ENCODE assay signal across 12 cellular contexts in the genomic region with DNA sequence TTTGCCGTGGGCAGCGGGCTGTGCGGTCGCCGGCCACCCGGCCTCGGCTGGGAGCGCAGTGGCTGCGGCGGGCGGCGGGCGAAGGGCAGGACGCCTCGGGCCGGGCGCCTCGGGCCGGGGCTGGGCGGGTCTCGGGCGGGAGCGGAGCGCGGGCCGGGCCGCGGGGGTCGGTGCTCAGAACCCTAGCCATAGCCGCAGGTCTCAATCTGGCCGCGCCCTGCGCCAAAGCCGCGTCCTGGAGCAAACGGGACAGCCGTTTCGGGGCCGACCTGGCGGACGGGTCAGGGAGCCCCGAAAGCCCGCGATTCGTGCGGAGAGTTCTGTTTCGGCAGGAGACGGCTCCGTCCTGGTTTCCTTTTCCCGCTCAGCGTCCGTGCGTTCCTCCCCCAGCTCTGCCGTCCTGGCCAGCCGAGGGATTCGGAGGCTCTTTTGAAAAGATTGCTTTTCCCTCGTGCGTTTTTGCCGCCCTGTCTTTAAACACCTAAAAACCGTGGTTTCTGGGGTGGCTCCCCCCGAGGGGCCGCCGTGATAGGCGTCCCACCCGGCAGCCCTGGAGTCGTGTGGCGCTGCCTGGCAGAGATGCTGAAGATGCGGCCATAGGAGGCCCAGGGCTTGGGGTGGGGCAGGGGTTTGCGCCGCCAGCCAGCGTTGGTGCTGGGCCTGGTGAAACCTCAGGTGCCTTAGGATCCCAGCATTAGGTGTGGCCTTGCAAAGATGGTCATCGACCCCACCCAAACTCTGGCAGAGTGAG. TPM values are rescaled to one million over a fixed set of nuclear protein-coding genes. Genes with fewer than 3 reads are reported as not detected.
DNase-seq lines count a peak whose midpoint lies in the region; ATAC-seq, FAIRE-seq and TF ChIP-seq lines count a peak whose summit lies in the region.
"Had no signal": no experiment of that assay in that cellular context is flagged by ENCODE, and none has a peak within 500 bp of the region (broad histone marks: within the 10 kb centered on the region; RNA-seq: fewer than 3 reads in every experiment).

No MANE protein-coding gene starts in this region.

- H3K27me3 ChIP-seq in ascending aorta (peaks cover 8% of the 10 kb centered on the region), kidney epithelial cell (ENCODE audit: control insufficient read depth, insufficient read depth, low read length) (peaks cover 59% of the 10 kb centered on the region), suprapubic skin (peaks cover 59% of the 10 kb centered on the region)

- H3K9me3 ChIP-seq in ascending aorta (no peaks in the 10 kb centered on the region), suprapubic skin (no peaks in the 10 kb centered on the region), kidney (ENCODE audit: control insufficient read depth in 1 of 2, low read length in 2 of 2) (no peaks in the 10 kb centered on the region)
- H3K9me3 ChIP-seq: left lung had no signal

- H3K4me1 Mint-ChIP-seq in activated CD4-positive, alpha-beta T cell treated with anti-CD3 and anti-CD28 coated beads for 36 hours = peaks cover 7% of the 10 kb centered on the region

- no peaks in the 10 kb centered on the region for H3K9me3 Mint-ChIP-seq in activated CD4-positive, alpha-beta T cell treated with anti-CD3 and anti-CD28 coated beads for 36 hours (ENCODE audit: low read depth)

- H3K4me1 ChIP-seq in ascending aorta (peaks cover 0 to 4% of the 10 kb centered on the region in 2 donors), suprapubic skin (peaks cover 20% of the 10 kb centered on the region), kidney (ENCODE audit: control insufficient read depth in 1 of 2, insufficient read depth in 1 of 2, low read depth in 1 of 2, low read length in 2 of 2) (no peaks in the 10 kb centered on the region)

- peak overlapping the region; percentile 32 for H3K4me3 Mint-ChIP-seq in activated CD4-positive, alpha-beta T cell treated with anti-CD3 and anti-CD28 coated beads for 36 hours

- TF ChIP-seq CTCF in ascending aorta (IDR thresholded peaks at IDR 0.05) = no peak
- no peak for TF ChIP-seq CTCF in kidney epithelial cell (IDR thresholded peaks at IDR 0.05; ENCODE audit: insufficient read depth, low read length, poor library complexity, severe bottlenecking)
- no peak for TF ChIP-seq CTCF in suprapubic skin (IDR thresholded peaks at IDR 0.05)
- TF ChIP-seq CTCF in kidney (IDR thresholded peaks at IDR 0.05; ENCODE audit: borderline replicate concordance, extremely low read depth, insufficient read depth) = no peak

- H3K36me3 ChIP-seq in ascending aorta (no peaks in the 10 kb centered on the region), kidney epithelial cell (ENCODE audit: control insufficient read depth, insufficient read depth, low read length) (no peaks in the 10 kb centered on the region), suprapubic skin (no peaks in the 10 kb centered on the region), kidney (ENCODE audit: control insufficient read depth in 1 of 2, insufficient read depth in 2 of 2, low read length in 2 of 2) (no peaks in the 10 kb centered on the region)
- H3K36me3 ChIP-seq: left lung had no signal

- no peaks in the 10 kb centered on the region for H3K36me3 Mint-ChIP-seq in activated CD4-positive, alpha-beta T cell treated with anti-CD3 and anti-CD28 coated beads for 36 hours (ENCODE audit: low read depth)

- peaks cover 29% of the 10 kb centered on the region for H3K27me3 Mint-ChIP-seq in activated CD4-positive, alpha-beta T cell treated with anti-CD3 and anti-CD28 coated beads for 36 hours

- H3K27ac Mint-ChIP-seq in activated CD4-positive, alpha-beta T cell treated with anti-CD3 and anti-CD28 coated beads for 36 hours = no peak overlapping the region

- no peak for FAIRE-seq in kidney (lab: Jason Lieb, UNC)

- H3K27ac ChIP-seq in ascending aorta (no peak overlapping the region), suprapubic skin (no peak overlapping the region), kidney (ENCODE audit: low read depth in 2 of 2, low read length in 2 of 2) (no peak overlapping the region)
- H3K27ac ChIP-seq: left lung had no signal

- no peak for TF ChIP-seq POLR2A in suprapubic skin (IDR thresholded peaks at IDR 0.05)

- ATAC-seq in activated CD4-positive, alpha-beta T cell treated with anti-CD3 and anti-CD28 coated beads for 36 hours = no peak
- no peak for ATAC-seq in HG03097 (IDR thresholded peaks at IDR 0.05; ENCODE audit: low FRiP score, unreplicated experiment)

- CTCF ChIA-PET in activated CD4-positive, alpha-beta T cell treated with anti-CD3 and anti-CD28 coated beads for 36 hours (lab: Charles Lee) = interaction anchor here (0.6 kb wide), 1 partner anchor 279 kb away, joined by 3 read pairs; no protein-coding TSS in a partner anchor

- POLR2A ChIA-PET in activated CD4-positive, alpha-beta T cell treated with anti-CD3 and anti-CD28 coated beads for 36 hours (lab: Charles Lee) = no interaction called here

- no peak overlapping the region for H3K9ac ChIP-seq in kidney (ENCODE audit: low read length in 2 of 2)

- H3K4me3 ChIP-seq in ascending aorta (peak overlapping the region; percentile 42 to 62), kidney epithelial cell (ENCODE audit: low read depth, low read length) (peak overlapping the region; percentile 12), suprapubic skin (peak overlapping the region; percentile 55), kidney (ENCODE audit: low read length in 2 of 2) (no peak overlapping the region)

- no peak for TF ChIP-seq EP300 in suprapubic skin (IDR thresholded peaks at IDR 0.05)

- DNase-seq in activated CD4-positive, alpha-beta T cell treated with anti-CD3 and anti-CD28 coated beads for 36 hours = no peak
- no peak for DNase-seq in activated CD4-positive, alpha-beta T cell treated with anti-CD3 and anti-CD28 coated beads, Interleukin-2, amount 50 U/mL, for 1 hour
- no peak for DNase-seq in ascending aorta (ENCODE audit: low spot score in 2 of 2)
- no peak for DNase-seq in kidney epithelial cell (ENCODE audit: low read depth)
- DNase-seq in suprapubic skin (ENCODE audit: low spot score in 2 of 2) = no peak
- no peak for DNase-seq in NCI-H1092 treated with DMSO at 0.1 percent for 48 hours (lab: John Stamatoyannopoulos, UW)
- DNase-seq in kidney = no peak
- DNase-seq: activated CD8-positive, alpha-beta memory T cell treated with anti-CD3 and anti-CD28 coated beads, Interleukin-2, amount 50 U/mL, for 48 hours; DND-41; GOT3 had no signal

- 2% methylated on average over 32 of the region's 72 CpGs for WGBS in suprapubic skin

- intact Hi-C loops in activated CD4-positive, alpha-beta T cell treated with anti-CD3 and anti-CD28 coated beads for 36 hours (cut with DNase I, micrococcal nuclease) = loop anchor here in 1 of 2 experiments (2.0 kb wide), 1 partner anchor 27 kb away; no protein-coding TSS in a partner anchor
- intact Hi-C loops in ascending aorta (cut with DNase I) = no loop called here
- intact Hi-C loops in kidney (cut with DNase I) = no loop called here

RNA-seq across cellular contexts. Expression of a gene that starts 0.7 kb away (rescaled TPM):
- total RNA-seq in activated CD4-positive, alpha-beta T cell treated with anti-CD3 and anti-CD28 coated beads for 36 hours = under 1 TPM; 0.19 to 0.32 TPM
- total RNA-seq in ascending aorta (not detected), kidney epithelial cell (0.27 and 3.7 TPM in 2 replicates), suprapubic skin (1 to 10 TPM in 1 of 4 donors, under 1 TPM in 3; 0.23 to 2.1 (median 0.78) TPM), kidney (3.1 TPM)
- polyA plus RNA-seq in kidney (ENCODE audit: insufficient read depth, low read depth, low replicate concordance) = 1.1 TPM

Comparison
In these comparisons a context has a peak if more than half of its experiments do, and no peak if none do; other contexts are left out.
1. H3K4me3 ChIP-seq: peak in ascending aorta (2 of 2), kidney epithelial cell (single experiment) and suprapubic skin (single experiment); none in kidney (0 of 2).